Comparison of ENCODE assay signal across 11 cellular contexts in genomic region chr18:77052656-77053309, GRCh38.
DNase-seq lines count a peak whose midpoint lies in the region; ATAC-seq and TF ChIP-seq lines count a peak whose summit lies in the region.
"Had no signal": no experiment of that assay in that cellular context is flagged by ENCODE, and none has a peak within 500 bp of the region (broad histone marks: within the 10 kb centered on the region; RNA-seq: fewer than 3 reads in every experiment).

No MANE protein-coding gene starts in this region.

- H3K36me3 Mint-ChIP-seq in T-helper 2 cell treated with Interferon-gamma antibody and Interleukin-4, amounts not matched to agents 5 μg/mL and 100 μg/mL, for 36 hours (ENCODE audit: low read depth): peaks cover 35% of the 10 kb centered on the region
- H3K36me3 Mint-ChIP-seq in dendritic cell treated with granulocyte-macrophage colony-stimulating factor and Interleukin-4, amounts not matched to agents 40 ng/mL and 50 ng/mL, for 4 days (ENCODE audit: low read depth): peaks cover 42% of the 10 kb centered on the region
- no peaks in the 10 kb centered on the region for H3K36me3 Mint-ChIP-seq in HFFc6 (ENCODE audit: low read depth)
- H3K36me3 Mint-ChIP-seq: neural progenitor cell had no signal

- peaks cover 53% of the 10 kb centered on the region for H3K4me1 Mint-ChIP-seq in T-helper 2 cell treated with Interferon-gamma antibody and Interleukin-4, amounts not matched to agents 5 μg/mL and 100 μg/mL, for 36 hours (ENCODE audit: low read depth)
- H3K4me1 Mint-ChIP-seq in dendritic cell treated with granulocyte-macrophage colony-stimulating factor and Interleukin-4, amounts not matched to agents 40 ng/mL and 50 ng/mL, for 4 days (ENCODE audit: low read depth): peaks cover 64% of the 10 kb centered on the region
- peaks cover 57% of the 10 kb centered on the region for H3K4me1 Mint-ChIP-seq in stimulated activated naive CD8-positive, alpha-beta T cell treated with anti-CD3 and anti-CD28 coated beads, Interleukin-15, amount 100 ng/mL, for 72 hours
- peaks cover 12% of the 10 kb centered on the region; the same call in 1 of the 2 replicates for H3K4me1 Mint-ChIP-seq in HFFc6 (ENCODE audit: low read depth)

- TF ChIP-seq CTCF in HFFc6 (IDR thresholded peaks at IDR 0.05): no peak

- H3K36me3 ChIP-seq in KOPT-K1 (ENCODE audit: insufficient read depth, low read length): no peaks in the 10 kb centered on the region
- H3K36me3 ChIP-seq: neural progenitor cell had no signal

- intact Hi-C loops in dendritic cell treated with granulocyte-macrophage colony-stimulating factor and Interleukin-4, amounts not matched to agents 40 ng/mL and 50 ng/mL, for 4 days (cut with micrococcal nuclease): no loop called here

- DNase-seq in T-helper 2 cell treated with Interferon-gamma antibody and Interleukin-4, amounts not matched to agents 5 μg/mL and 100 μg/mL, for 36 hours (ENCODE audit: low spot score): no peak
- DNase-seq in T-helper 2 cell: no peak
- DNase-seq in stimulated activated naive CD8-positive, alpha-beta T cell treated with anti-CD3 and anti-CD28 coated beads, Interleukin-15, amount 100 ng/mL, for 72 hours: no peak
- no peak for DNase-seq in HFFc6
- DNase-seq: GM23248 had no signal

- H3K9me3 ChIP-seq in KOPT-K1 (ENCODE audit: insufficient read depth, low read length, poor library complexity, severe bottlenecking): no peaks in the 10 kb centered on the region
- H3K9me3 ChIP-seq: tibial artery had no signal

- no peak for ATAC-seq in stimulated activated naive CD8-positive, alpha-beta T cell treated with anti-CD3 and anti-CD28 coated beads, Interleukin-15, amount 100 ng/mL, for 72 hours
- ATAC-seq in HG03025 (IDR thresholded peaks at IDR 0.05; ENCODE audit: low FRiP score, unreplicated experiment) (no peak), HG03521 (IDR thresholded peaks at IDR 0.05; ENCODE audit: unreplicated experiment) (no peak)

- H3K4me3 Mint-ChIP-seq in T-helper 2 cell treated with Interferon-gamma antibody and Interleukin-4, amounts not matched to agents 5 μg/mL and 100 μg/mL, for 36 hours: no peak overlapping the region
- peak overlapping the region; percentile 58 for H3K4me3 Mint-ChIP-seq in dendritic cell treated with granulocyte-macrophage colony-stimulating factor and Interleukin-4, amounts not matched to agents 40 ng/mL and 50 ng/mL, for 4 days
- H3K4me3 Mint-ChIP-seq in stimulated activated naive CD8-positive, alpha-beta T cell treated with anti-CD3 and anti-CD28 coated beads, Interleukin-15, amount 100 ng/mL, for 72 hours: peak overlapping the region; percentile 64 to 85
- H3K4me3 Mint-ChIP-seq in HFFc6: no peak overlapping the region
- H3K4me3 Mint-ChIP-seq: neural progenitor cell had no signal

- no peaks in the 10 kb centered on the region for H3K9me3 Mint-ChIP-seq in T-helper 2 cell treated with Interferon-gamma antibody and Interleukin-4, amounts not matched to agents 5 μg/mL and 100 μg/mL, for 36 hours
- no peaks in the 10 kb centered on the region for H3K9me3 Mint-ChIP-seq in dendritic cell treated with granulocyte-macrophage colony-stimulating factor and Interleukin-4, amounts not matched to agents 40 ng/mL and 50 ng/mL, for 4 days
- H3K9me3 Mint-ChIP-seq in stimulated activated naive CD8-positive, alpha-beta T cell treated with anti-CD3 and anti-CD28 coated beads, Interleukin-15, amount 100 ng/mL, for 72 hours: no peaks in the 10 kb centered on the region
- H3K9me3 Mint-ChIP-seq in HFFc6: no peaks in the 10 kb centered on the region
- H3K9me3 Mint-ChIP-seq: neural progenitor cell had no signal

- H3K27ac ChIP-seq in KOPT-K1 (ENCODE audit: low read depth, low read length, poor library complexity, severe bottlenecking): peak overlapping the region; percentile 65
- H3K27ac ChIP-seq: GM23248, neural progenitor cell had no signal

- peak overlapping the region; percentile 99 for H3K27ac Mint-ChIP-seq in T-helper 2 cell treated with Interferon-gamma antibody and Interleukin-4, amounts not matched to agents 5 μg/mL and 100 μg/mL, for 36 hours
- peak overlapping the region; percentile 97 for H3K27ac Mint-ChIP-seq in dendritic cell treated with granulocyte-macrophage colony-stimulating factor and Interleukin-4, amounts not matched to agents 40 ng/mL and 50 ng/mL, for 4 days
- peak overlapping the region; percentile 25 to 89 for H3K27ac Mint-ChIP-seq in stimulated activated naive CD8-positive, alpha-beta T cell treated with anti-CD3 and anti-CD28 coated beads, Interleukin-15, amount 100 ng/mL, for 72 hours
- H3K27ac Mint-ChIP-seq in HFFc6: no peak overlapping the region

- H3K27me3 Mint-ChIP-seq in T-helper 2 cell treated with Interferon-gamma antibody and Interleukin-4, amounts not matched to agents 5 μg/mL and 100 μg/mL, for 36 hours (ENCODE audit: low read depth): no peaks in the 10 kb centered on the region
- H3K27me3 Mint-ChIP-seq in dendritic cell treated with granulocyte-macrophage colony-stimulating factor and Interleukin-4, amounts not matched to agents 40 ng/mL and 50 ng/mL, for 4 days: no peaks in the 10 kb centered on the region
- no peaks in the 10 kb centered on the region for H3K27me3 Mint-ChIP-seq in stimulated activated naive CD8-positive, alpha-beta T cell treated with anti-CD3 and anti-CD28 coated beads, Interleukin-15, amount 100 ng/mL, for 72 hours
- H3K27me3 Mint-ChIP-seq in HFFc6 (ENCODE audit: insufficient read depth): peaks cover 7% of the 10 kb centered on the region

Comparison
In these comparisons a context has a peak if more than half of its experiments do, and no peak if none do; other contexts are left out.
1. H3K4me3 Mint-ChIP-seq: peak in dendritic cell treated with granulocyte-macrophage colony-stimulating factor and Interleukin-4, amounts not matched to agents 40 ng/mL and 50 ng/mL, for 4 days (single experiment) and stimulated activated naive CD8-positive, alpha-beta T cell treated with anti-CD3 and anti-CD28 coated beads, Interleukin-15, amount 100 ng/mL, for 72 hours (2 of 2); none in T-helper 2 cell treated with Interferon-gamma antibody and Interleukin-4, amounts not matched to agents 5 μg/mL and 100 μg/mL, for 36 hours (single experiment) and HFFc6 (single experiment).